ENCODE assay signal across 9 cellular contexts in the genomic region with DNA sequence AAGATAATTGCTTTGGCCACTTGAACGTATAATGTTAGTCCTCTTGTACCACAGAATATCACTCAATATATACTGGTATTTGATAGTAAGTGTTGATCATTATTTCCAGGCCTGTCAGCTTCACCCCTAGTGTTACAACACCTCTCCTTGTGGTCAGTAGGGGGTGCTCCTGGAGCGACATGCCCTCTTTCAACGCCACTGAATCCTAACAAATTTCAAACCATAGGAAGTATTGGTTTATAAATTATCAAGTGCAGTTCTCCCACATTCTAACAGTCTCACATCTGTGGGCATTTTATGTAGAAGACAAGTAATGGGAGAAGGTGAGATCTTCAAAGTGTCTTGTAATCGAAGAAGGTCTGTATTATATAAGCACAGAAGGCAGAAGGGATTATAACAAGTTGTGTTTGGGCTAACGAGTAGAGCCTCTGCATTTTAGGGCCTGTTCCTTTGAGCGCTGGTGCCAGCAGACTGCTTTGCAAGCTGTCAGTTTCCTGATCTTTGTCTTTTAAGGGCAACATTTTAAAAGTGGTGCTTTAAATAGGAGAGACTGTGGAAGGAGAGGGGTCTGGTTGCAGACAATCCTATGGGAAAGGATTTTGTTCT. TPM values are rescaled to one million over a fixed set of nuclear protein-coding genes. Genes with fewer than 3 reads are reported as not detected.
DNase-seq lines count a peak whose midpoint lies in the region; ATAC-seq and TF ChIP-seq lines count a peak whose summit lies in the region.
"Had no signal": no experiment of that assay in that cellular context is flagged by ENCODE, and none has a peak within 500 bp of the region (broad histone marks: within the 10 kb centered on the region; RNA-seq: fewer than 3 reads in every experiment).

No MANE protein-coding gene starts in this region.

- intact Hi-C loops in activated naive CD4-positive, alpha-beta T cell treated with anti-CD3 and anti-CD28 coated beads for 36 hours (cut with micrococcal nuclease) = no loop called here

- peak; percentile 80 for ATAC-seq in SK-N-SH treated with all-trans-retinoic acid at 6 μM for 48 hours
- no peak for ATAC-seq in activated CD8-positive, alpha-beta memory T cell treated with anti-CD3 and anti-CD28 coated beads, Interleukin-2, amount 10 ng/mL, durations not matched to agents 7 days and 5 days
- ATAC-seq in HG02623 (IDR thresholded peaks at IDR 0.05; ENCODE audit: unreplicated experiment) = no peak

- H3K4me1 Mint-ChIP-seq in HFFc6 (ENCODE audit: low read depth) = peaks cover 24% of the 10 kb centered on the region
- H3K4me1 Mint-ChIP-seq in activated CD8-positive, alpha-beta memory T cell treated with anti-CD3 and anti-CD28 coated beads, Interleukin-2, amount 10 ng/mL, durations not matched to agents 7 days and 5 days = no peaks in the 10 kb centered on the region
- no peaks in the 10 kb centered on the region for H3K4me1 Mint-ChIP-seq in activated naive CD4-positive, alpha-beta T cell treated with anti-CD3 and anti-CD28 coated beads for 36 hours (ENCODE audit: low read depth)

- H3K36me3 Mint-ChIP-seq in HFFc6 (ENCODE audit: low read depth) = no peaks in the 10 kb centered on the region
- H3K36me3 Mint-ChIP-seq in activated CD8-positive, alpha-beta memory T cell treated with anti-CD3 and anti-CD28 coated beads, Interleukin-2, amount 10 ng/mL, durations not matched to agents 7 days and 5 days = no peaks in the 10 kb centered on the region
- H3K36me3 Mint-ChIP-seq in activated naive CD4-positive, alpha-beta T cell treated with anti-CD3 and anti-CD28 coated beads for 36 hours (ENCODE audit: low read depth) = no peaks in the 10 kb centered on the region

- POLR2A ChIA-PET in GM10248 (lab: Yijun Ruan, JAX) = no interaction called here

- peaks cover 6% of the 10 kb centered on the region for H3K27me3 Mint-ChIP-seq in HFFc6 (ENCODE audit: insufficient read depth)
- H3K27me3 Mint-ChIP-seq in activated CD8-positive, alpha-beta memory T cell treated with anti-CD3 and anti-CD28 coated beads, Interleukin-2, amount 10 ng/mL, durations not matched to agents 7 days and 5 days = peaks cover 6% of the 10 kb centered on the region
- peaks cover 22% of the 10 kb centered on the region for H3K27me3 Mint-ChIP-seq in activated naive CD4-positive, alpha-beta T cell treated with anti-CD3 and anti-CD28 coated beads for 36 hours (ENCODE audit: low read depth)

- H3K9me3 Mint-ChIP-seq in HFFc6 = no peaks in the 10 kb centered on the region; the same call in 1 of the 2 replicates
- H3K9me3 Mint-ChIP-seq in activated CD8-positive, alpha-beta memory T cell treated with anti-CD3 and anti-CD28 coated beads, Interleukin-2, amount 10 ng/mL, durations not matched to agents 7 days and 5 days (ENCODE audit: low read depth) = no peaks in the 10 kb centered on the region
- H3K9me3 Mint-ChIP-seq in activated naive CD4-positive, alpha-beta T cell treated with anti-CD3 and anti-CD28 coated beads for 36 hours = peaks cover 8% of the 10 kb centered on the region

- CTCF ChIA-PET in GM10248 (lab: Yijun Ruan, JAX) = interaction anchor here (1.0 to 1.6 kb wide), 5 partner anchors 9 to 1038 kb away, joined by 3 to 9 read pairs (median 3); no protein-coding TSS in a partner anchor
- CTCF ChIA-PET in activated CD8-positive, alpha-beta memory T cell treated with anti-CD3 and anti-CD28 coated beads, Interleukin-2, amount 10 ng/mL, durations not matched to agents 7 days and 5 days (lab: Charles Lee) = no interaction called here
- CTCF ChIA-PET in activated naive CD4-positive, alpha-beta T cell treated with anti-CD3 and anti-CD28 coated beads for 36 hours (lab: Charles Lee) = no interaction called here

- H3K4me3 Mint-ChIP-seq in HFFc6 = no peak overlapping the region
- no peak overlapping the region for H3K4me3 Mint-ChIP-seq in activated CD8-positive, alpha-beta memory T cell treated with anti-CD3 and anti-CD28 coated beads, Interleukin-2, amount 10 ng/mL, durations not matched to agents 7 days and 5 days
- H3K4me3 Mint-ChIP-seq in activated naive CD4-positive, alpha-beta T cell treated with anti-CD3 and anti-CD28 coated beads for 36 hours = no peak overlapping the region

- TF ChIP-seq CTCF in GM10248 (IDR thresholded peaks at IDR 0.05; ENCODE audit: control extremely low read depth, extremely low read depth, low read depth, missing control alignments) (peak; percentile 57), HFFc6 (IDR thresholded peaks at IDR 0.05) (peak; percentile 74)

- H3K27ac Mint-ChIP-seq in HFFc6 = no peak overlapping the region
- no peak overlapping the region for H3K27ac Mint-ChIP-seq in activated CD8-positive, alpha-beta memory T cell treated with anti-CD3 and anti-CD28 coated beads, Interleukin-2, amount 10 ng/mL, durations not matched to agents 7 days and 5 days
- H3K27ac Mint-ChIP-seq in activated naive CD4-positive, alpha-beta T cell treated with anti-CD3 and anti-CD28 coated beads for 36 hours = no peak overlapping the region

- DNase-seq in GM10248 (ENCODE audit: extremely low spot score) = peak; percentile 12
- peak; percentile 2 for DNase-seq in HFFc6
- peak; percentile 21 for DNase-seq in left kidney (ENCODE audit: low read depth, low spot score)
- no peak for DNase-seq in activated CD8-positive, alpha-beta memory T cell treated with anti-CD3 and anti-CD28 coated beads, Interleukin-2, amount 10 ng/mL, durations not matched to agents 7 days and 5 days
- DNase-seq in activated naive CD4-positive, alpha-beta T cell treated with anti-CD3 and anti-CD28 coated beads for 36 hours = no peak
- DNase-seq in NCI-H1105 (lab: John Stamatoyannopoulos, UW) = no peak
- DNase-seq: activated T-cell treated with anti-CD3 and anti-CD28 coated beads, Interleukin-2, amount 50 U/mL, for 1 hour had no signal

TF ChIP-seq in SK-N-SH treated with all-trans-retinoic acid at 6 μM for 48 hours, 23 proteins besides CTCF, POLR2A, EP300 and RAD21:
- TF ChIP-seq, protein P1, sequence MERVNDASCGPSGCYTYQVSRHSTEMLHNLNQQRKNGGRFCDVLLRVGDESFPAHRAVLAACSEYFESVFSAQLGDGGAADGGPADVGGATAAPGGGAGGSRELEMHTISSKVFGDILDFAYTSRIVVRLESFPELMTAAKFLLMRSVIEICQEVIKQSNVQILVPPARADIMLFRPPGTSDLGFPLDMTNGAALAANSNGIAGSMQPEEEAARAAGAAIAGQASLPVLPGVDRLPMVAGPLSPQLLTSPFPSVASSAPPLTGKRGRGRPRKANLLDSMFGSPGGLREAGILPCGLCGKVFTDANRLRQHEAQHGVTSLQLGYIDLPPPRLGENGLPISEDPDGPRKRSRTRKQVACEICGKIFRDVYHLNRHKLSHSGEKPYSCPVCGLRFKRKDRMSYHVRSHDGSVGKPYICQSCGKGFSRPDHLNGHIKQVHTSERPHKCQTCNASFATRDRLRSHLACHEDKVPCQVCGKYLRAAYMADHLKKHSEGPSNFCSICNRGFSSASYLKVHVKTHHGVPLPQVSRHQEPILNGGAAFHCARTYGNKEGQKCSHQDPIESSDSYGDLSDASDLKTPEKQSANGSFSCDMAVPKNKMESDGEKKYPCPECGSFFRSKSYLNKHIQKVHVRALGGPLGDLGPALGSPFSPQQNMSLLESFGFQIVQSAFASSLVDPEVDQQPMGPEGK (CRISPR knock-in tag; IDR thresholded peaks at IDR 0.05; ENCODE audit: borderline replicate concordance) = no peak
- no peak for TF ChIP-seq RARB (CRISPR knock-in tag; IDR thresholded peaks at IDR 0.05)
- no peak for TF ChIP-seq ESRRG (CRISPR knock-in tag; IDR thresholded peaks at IDR 0.05)
- no peak for TF ChIP-seq ZC3H10 (CRISPR knock-in tag; IDR thresholded peaks at IDR 0.05)
- no peak for TF ChIP-seq ZNF565 (CRISPR knock-in tag; conservative IDR thresholded peaks at IDR 0.05; ENCODE audit: low read depth)
- no peak for TF ChIP-seq OSR1 (CRISPR knock-in tag; IDR thresholded peaks at IDR 0.05)

RNA-seq across cellular contexts. Expression of gene CEP162, which starts 57.1 kb away (rescaled TPM):
- 1 to 10 TPM; 2.1 to 3.7 (median 3.1) TPM for total RNA-seq in HFFc6 (2021; fragmentation: NEBNext Ultra II Directional; extraction: Animal tissue kit (Norgen Biotek cat#: 25700))
- 1 to 10 TPM; 7.2 to 9.5 TPM for total RNA-seq in activated CD8-positive, alpha-beta memory T cell treated with anti-CD3 and anti-CD28 coated beads, Interleukin-2, amount 10 ng/mL, durations not matched to agents 7 days and 5 days
- total RNA-seq in activated naive CD4-positive, alpha-beta T cell treated with anti-CD3 and anti-CD28 coated beads for 36 hours = 1 to 10 TPM; 4.4 to 5.0 TPM

Comparison
In these comparisons a context has a peak if more than half of its experiments do, and no peak if none do; other contexts are left out.
1. DNase-seq: peak in GM10248 (single experiment), HFFc6 (single experiment) and left kidney (single experiment); none in activated CD8-positive, alpha-beta memory T cell treated with anti-CD3 and anti-CD28 coated beads, Interleukin-2, amount 10 ng/mL, durations not matched to agents 7 days and 5 days (single experiment), activated naive CD4-positive, alpha-beta T cell treated with anti-CD3 and anti-CD28 coated beads for 36 hours (single experiment) and NCI-H1105 (single experiment).